In genomic region chr17:29592850-29593545, GRCh38 we compare ENCODE assay signal across 8 cellular contexts. TPM values are rescaled to one million over a fixed set of nuclear protein-coding genes. Genes with fewer than 3 reads are reported as not detected.
DNase-seq lines count a peak whose midpoint lies in the region; ATAC-seq and TF ChIP-seq lines count a peak whose summit lies in the region.

Gene ANKRD13B, plus strand, starts transcription at chr17:29593132. Its CDS starts 490 bp downstream, at chr17:29593622.

- H3K4me3 ChIP-seq in DOHH2 (ENCODE audit: low read length): peak within 1 kb of the TSS; percentile 88
- peak within 1 kb of the TSS; percentile 53 to 95 (median 79) for H3K4me3 ChIP-seq in dorsolateral prefrontal cortex
- peak within 1 kb of the TSS; percentile 79 for H3K4me3 ChIP-seq in thoracic aorta

- peaks cover 50% of the 10 kb centered on the region for H3K4me1 ChIP-seq in DOHH2 (ENCODE audit: control insufficient read depth, low read length)
- H3K4me1 ChIP-seq in thoracic aorta (ENCODE audit: control insufficient read depth in 1 of 2, low read depth in 2 of 2): peaks cover 36 to 55% of the 10 kb centered on the region in 2 donors

- H3K9me3 Mint-ChIP-seq in T-helper 1 cell treated with Interleukin-12 subunit alpha and Interleukin-12 subunit beta and Interleukin-4 antibody, amounts not matched to agents 30 μg/mL and 1 μg/mL, for 36 hours: no peaks in the 10 kb centered on the region

- H3K36me3 ChIP-seq in DOHH2 (ENCODE audit: control insufficient read depth, low read length): 0 out of 2 replicates have a peak, but pooled peaks cover 6% of the 10 kb centered on the region
- no peaks in the 10 kb centered on the region for H3K36me3 ChIP-seq in thoracic aorta

- DNase-seq in Kasumi-1 (lab: John Stamatoyannopoulos, UW) (peak; percentile 29 to 48), dorsolateral prefrontal cortex (peak; percentile 71 to 83 (median 76)), midbrain (lab: John Stamatoyannopoulos, UW) (peak; percentile 74), thoracic aorta (ENCODE audit: low spot score) (no peak), T-helper 9 cell (no peak)

- no peaks in the 10 kb centered on the region for H3K27me3 Mint-ChIP-seq in T-helper 1 cell treated with Interleukin-12 subunit alpha and Interleukin-12 subunit beta and Interleukin-4 antibody, amounts not matched to agents 30 μg/mL and 1 μg/mL, for 36 hours (ENCODE audit: low read depth)

- H3K36me3 Mint-ChIP-seq in T-helper 1 cell treated with Interleukin-12 subunit alpha and Interleukin-12 subunit beta and Interleukin-4 antibody, amounts not matched to agents 30 μg/mL and 1 μg/mL, for 36 hours (ENCODE audit: low read depth): no peaks in the 10 kb centered on the region

- H3K27ac Mint-ChIP-seq in T-helper 1 cell treated with Interleukin-12 subunit alpha and Interleukin-12 subunit beta and Interleukin-4 antibody, amounts not matched to agents 30 μg/mL and 1 μg/mL, for 36 hours: no peak within 1 kb of the TSS

- peak within 1 kb of the TSS; percentile 73 for H3K4me3 Mint-ChIP-seq in T-helper 1 cell treated with Interleukin-12 subunit alpha and Interleukin-12 subunit beta and Interleukin-4 antibody, amounts not matched to agents 30 μg/mL and 1 μg/mL, for 36 hours

- no peaks in the 10 kb centered on the region for H3K9me2 ChIP-seq in DOHH2 (replicated peaks; ENCODE audit: control insufficient read depth, low read length)

- peaks cover 13% of the 10 kb centered on the region for H3F3A ChIP-seq in DOHH2 (ENCODE audit: control insufficient read depth, insufficient read depth)

- H4K20me1 ChIP-seq in DOHH2 (ENCODE audit: control insufficient read depth, insufficient read depth, low read depth, low read length): 0 out of 2 replicates have a peak, but pooled peaks cover 6% of the 10 kb centered on the region

- TF ChIP-seq CTCF in DOHH2 (IDR thresholded peaks at IDR 0.05; ENCODE audit: low read depth, low read length, poor library complexity, severe bottlenecking) (no peak), dorsolateral prefrontal cortex (IDR thresholded peaks at IDR 0.05 in 54 of 56, conservative IDR thresholded peaks at IDR 0.05 in 2 of 56; ENCODE audit: low read depth in 1 of 56, partially characterized antibody in 56 of 56) (peak in 4 of 56 donors; percentile 12 to 31 (median 16)), thoracic aorta (IDR thresholded peaks at IDR 0.05) (no peak)

- peaks cover 58% of the 10 kb centered on the region for H3K79me2 ChIP-seq in DOHH2 (ENCODE audit: control insufficient read depth, low read length)

- peak within 1 kb of the TSS; percentile 95 for H3K4me2 ChIP-seq in DOHH2 (ENCODE audit: low read length)

- no peak for ATAC-seq in thoracic aorta (ENCODE audit: insufficient number of reproducible peaks, low FRiP score, low read depth)
- no peak for ATAC-seq in HG02678 (IDR thresholded peaks at IDR 0.05; ENCODE audit: unreplicated experiment)

- H3K9me3 ChIP-seq in DOHH2 (ENCODE audit: control insufficient read depth, insufficient read depth, low read length) (no peaks in the 10 kb centered on the region), thoracic aorta (no peaks in the 10 kb centered on the region)

- peaks cover 29% of the 10 kb centered on the region for H3K4me1 Mint-ChIP-seq in T-helper 1 cell treated with Interleukin-12 subunit alpha and Interleukin-12 subunit beta and Interleukin-4 antibody, amounts not matched to agents 30 μg/mL and 1 μg/mL, for 36 hours (ENCODE audit: low read depth)

- H3K27ac ChIP-seq in DOHH2 (ENCODE audit: low read depth, low read length) (peak within 1 kb of the TSS; percentile 23), dorsolateral prefrontal cortex (peak within 1 kb of the TSS; percentile 29 to 99 (median 94)), thoracic aorta (peak within 1 kb of the TSS; percentile 67 to 84)

- intact Hi-C loops in dorsolateral prefrontal cortex (cut with DNase I): no loop called here

- H3K27me3 ChIP-seq in DOHH2 (ENCODE audit: control insufficient read depth, low read length): no peaks in the 10 kb centered on the region
- H3K27me3 ChIP-seq in dorsolateral prefrontal cortex: no peaks in the 10 kb centered on the region
- no peaks in the 10 kb centered on the region for H3K27me3 ChIP-seq in thoracic aorta (replicated peaks; ENCODE audit: insufficient read depth)

RNA-seq across cellular contexts. Expression of gene ANKRD13B, which starts in this region (rescaled TPM):
- total RNA-seq in dorsolateral prefrontal cortex (10 to 100 TPM; 34.3 to 82.0 (median 53.1) TPM), thoracic aorta (10 to 100 TPM; 11.5 to 35.5 TPM)

Comparison
In these comparisons a context has a peak if more than half of its experiments do, and no peak if none do; other contexts are left out.
1. H3K27ac ChIP-seq: peak in every context shown above with its lines; median percentile 94 in dorsolateral prefrontal cortex; 76 in thoracic aorta; 23 in DOHH2.
2. DNase-seq: peak in Kasumi-1 (2 of 2), dorsolateral prefrontal cortex (10 of 10) and midbrain (single experiment); none in thoracic aorta (single experiment) and T-helper 9 cell (single experiment).
3. Peak in every context shown above with its lines, with median percentiles within 50 percentile points of each other: H3K4me3 ChIP-seq.